Comparison of ENCODE assay signal across 1 cellular context in the genomic region with DNA sequence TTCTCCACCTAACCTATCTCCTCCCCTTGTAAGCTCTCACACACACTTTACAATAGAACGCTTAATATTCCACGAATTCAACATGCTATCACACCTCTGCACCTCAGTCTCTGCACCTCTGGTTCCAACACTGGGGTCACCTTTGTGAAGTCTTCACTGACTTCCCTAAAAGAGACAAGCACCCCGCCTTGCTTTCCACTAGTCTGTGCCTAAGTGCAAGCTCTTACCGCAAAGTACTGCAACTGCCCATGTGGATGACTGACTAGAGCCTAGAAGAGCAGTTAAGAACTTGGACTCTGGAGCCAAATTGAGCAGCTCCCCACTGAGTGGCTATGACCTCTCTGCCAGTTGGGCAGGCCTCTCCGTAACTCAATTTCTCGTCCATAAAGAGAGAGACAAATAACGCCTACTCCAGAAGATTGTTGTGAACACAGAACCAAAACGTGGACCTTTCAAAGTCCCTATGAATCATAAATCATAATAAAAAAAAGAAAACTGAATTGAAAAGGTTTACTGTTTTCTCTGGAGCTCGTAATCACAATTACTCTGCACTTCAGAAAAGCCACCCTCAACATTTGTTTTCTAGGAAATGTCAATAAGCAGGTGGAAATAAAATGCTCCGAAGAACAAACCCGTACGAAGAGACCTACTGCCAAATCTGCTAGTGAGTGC.
TF ChIP-seq lines count a peak whose summit lies in the region.

No MANE protein-coding gene starts in this region.

TF ChIP-seq in SK-N-SH treated with all-trans-retinoic acid at 6 μM for 48 hours, 23 proteins besides CTCF, POLR2A, EP300 and RAD21 (continued from another document):
- TF ChIP-seq, protein P1, sequence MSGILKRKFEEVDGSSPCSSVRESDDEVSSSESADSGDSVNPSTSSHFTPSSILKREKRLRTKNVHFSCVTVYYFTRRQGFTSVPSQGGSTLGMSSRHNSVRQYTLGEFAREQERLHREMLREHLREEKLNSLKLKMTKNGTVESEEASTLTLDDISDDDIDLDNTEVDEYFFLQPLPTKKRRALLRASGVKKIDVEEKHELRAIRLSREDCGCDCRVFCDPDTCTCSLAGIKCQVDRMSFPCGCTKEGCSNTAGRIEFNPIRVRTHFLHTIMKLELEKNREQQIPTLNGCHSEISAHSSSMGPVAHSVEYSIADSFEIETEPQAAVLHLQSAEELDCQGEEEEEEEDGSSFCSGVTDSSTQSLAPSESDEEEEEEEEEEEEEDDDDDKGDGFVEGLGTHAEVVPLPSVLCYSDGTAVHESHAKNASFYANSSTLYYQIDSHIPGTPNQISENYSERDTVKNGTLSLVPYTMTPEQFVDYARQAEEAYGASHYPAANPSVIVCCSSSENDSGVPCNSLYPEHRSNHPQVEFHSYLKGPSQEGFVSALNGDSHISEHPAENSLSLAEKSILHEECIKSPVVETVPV (CRISPR knock-in tag; IDR thresholded peaks at IDR 0.05) = no peak
- TF ChIP-seq ESRRG (CRISPR knock-in tag; IDR thresholded peaks at IDR 0.05) (no peak), ZNF8 (CRISPR knock-in tag; IDR thresholded peaks at IDR 0.05) (no peak), ZNF70 (CRISPR knock-in tag; IDR thresholded peaks at IDR 0.05) (no peak), SNAI2 (CRISPR knock-in tag; IDR thresholded peaks at IDR 0.05) (no peak), PPARA (CRISPR knock-in tag; IDR thresholded peaks at IDR 0.05; ENCODE audit: borderline replicate concordance) (no peak)
- TF ChIP-seq, protein P2, sequence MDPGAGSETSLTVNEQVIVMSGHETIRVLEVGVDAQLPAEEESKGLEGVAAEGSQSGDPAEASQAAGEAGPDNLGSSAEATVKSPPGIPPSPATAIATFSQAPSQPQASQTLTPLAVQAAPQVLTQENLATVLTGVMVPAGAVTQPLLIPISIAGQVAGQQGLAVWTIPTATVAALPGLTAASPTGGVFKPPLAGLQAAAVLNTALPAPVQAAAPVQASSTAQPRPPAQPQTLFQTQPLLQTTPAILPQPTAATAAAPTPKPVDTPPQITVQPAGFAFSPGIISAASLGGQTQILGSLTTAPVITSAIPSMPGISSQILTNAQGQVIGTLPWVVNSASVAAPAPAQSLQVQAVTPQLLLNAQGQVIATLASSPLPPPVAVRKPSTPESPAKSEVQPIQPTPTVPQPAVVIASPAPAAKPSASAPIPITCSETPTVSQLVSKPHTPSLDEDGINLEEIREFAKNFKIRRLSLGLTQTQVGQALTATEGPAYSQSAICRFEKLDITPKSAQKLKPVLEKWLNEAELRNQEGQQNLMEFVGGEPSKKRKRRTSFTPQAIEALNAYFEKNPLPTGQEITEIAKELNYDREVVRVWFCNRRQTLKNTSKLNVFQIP (CRISPR knock-in tag; IDR thresholded peaks at IDR 0.05; ENCODE audit: borderline replicate concordance, low read depth) = no peak
- TF ChIP-seq, protein P3, sequence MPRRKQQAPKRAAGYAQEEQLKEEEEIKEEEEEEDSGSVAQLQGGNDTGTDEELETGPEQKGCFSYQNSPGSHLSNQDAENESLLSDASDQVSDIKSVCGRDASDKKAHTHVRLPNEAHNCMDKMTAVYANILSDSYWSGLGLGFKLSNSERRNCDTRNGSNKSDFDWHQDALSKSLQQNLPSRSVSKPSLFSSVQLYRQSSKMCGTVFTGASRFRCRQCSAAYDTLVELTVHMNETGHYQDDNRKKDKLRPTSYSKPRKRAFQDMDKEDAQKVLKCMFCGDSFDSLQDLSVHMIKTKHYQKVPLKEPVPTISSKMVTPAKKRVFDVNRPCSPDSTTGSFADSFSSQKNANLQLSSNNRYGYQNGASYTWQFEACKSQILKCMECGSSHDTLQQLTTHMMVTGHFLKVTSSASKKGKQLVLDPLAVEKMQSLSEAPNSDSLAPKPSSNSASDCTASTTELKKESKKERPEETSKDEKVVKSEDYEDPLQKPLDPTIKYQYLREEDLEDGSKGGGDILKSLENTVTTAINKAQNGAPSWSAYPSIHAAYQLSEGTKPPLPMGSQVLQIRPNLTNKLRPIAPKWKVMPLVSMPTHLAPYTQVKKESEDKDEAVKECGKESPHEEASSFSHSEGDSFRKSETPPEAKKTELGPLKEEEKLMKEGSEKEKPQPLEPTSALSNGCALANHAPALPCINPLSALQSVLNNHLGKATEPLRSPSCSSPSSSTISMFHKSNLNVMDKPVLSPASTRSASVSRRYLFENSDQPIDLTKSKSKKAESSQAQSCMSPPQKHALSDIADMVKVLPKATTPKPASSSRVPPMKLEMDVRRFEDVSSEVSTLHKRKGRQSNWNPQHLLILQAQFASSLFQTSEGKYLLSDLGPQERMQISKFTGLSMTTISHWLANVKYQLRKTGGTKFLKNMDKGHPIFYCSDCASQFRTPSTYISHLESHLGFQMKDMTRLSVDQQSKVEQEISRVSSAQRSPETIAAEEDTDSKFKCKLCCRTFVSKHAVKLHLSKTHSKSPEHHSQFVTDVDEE (CRISPR knock-in tag; IDR thresholded peaks at IDR 0.05) = no peak
